Comparison of ENCODE assay signal across 8 cellular contexts in genomic region chr5:150412319-150413175, GRCh38. TPM values are rescaled to one million over a fixed set of nuclear protein-coding genes. Genes with fewer than 3 reads are reported as not detected.
DNase-seq lines count a peak whose midpoint lies in the region; ATAC-seq, FAIRE-seq and TF ChIP-seq lines count a peak whose summit lies in the region.

Gene CD74, minus strand, starts transcription at chr5:150412910. Its CDS starts 161 bp downstream, at chr5:150412749.

- H3K9me3 Mint-ChIP-seq in type B pancreatic cell: no peaks in the 10 kb centered on the region

- no peaks in the 10 kb centered on the region for H3K36me3 ChIP-seq in cardiac muscle cell

- TF ChIP-seq CTCF in cardiac muscle cell (IDR thresholded peaks at IDR 0.05; ENCODE audit: low read depth, low read length): no peak
- TF ChIP-seq CTCF in type B pancreatic cell (conservative IDR thresholded peaks at IDR 0.05): no peak

- peak within 1 kb of the TSS; percentile 80 for H3K27ac Mint-ChIP-seq in type B pancreatic cell

- no peak for TF ChIP-seq POLR2A in H54 (IDR thresholded peaks at IDR 0.05; ENCODE audit: low read depth, low read length)

- peak within 1 kb of the TSS; percentile 83 for H3K4me3 Mint-ChIP-seq in type B pancreatic cell

- H3K27ac ChIP-seq in cardiac muscle cell: no peak within 1 kb of the TSS

- H3K4me1 Mint-ChIP-seq in type B pancreatic cell (ENCODE audit: unreplicated experiment): peaks cover 14% of the 10 kb centered on the region

- intact Hi-C loops in posterior vena cava (cut with DNase I): no loop called here

- H3K9me3 ChIP-seq in cardiac muscle cell (ENCODE audit: low read depth): no peaks in the 10 kb centered on the region

- H3K27me3 Mint-ChIP-seq in type B pancreatic cell: no peaks in the 10 kb centered on the region

- DNase-seq in SIG-M5 treated with dmso at 0.1 percent for 504 hours (lab: John Stamatoyannopoulos, UW; ENCODE audit: unreplicated experiment): peak; percentile 93
- DNase-seq in activated naive CD4-positive, alpha-beta T cell treated with Interleukin-2 at 50 U/mL for 16 hours: peak; percentile 93
- DNase-seq in cardiac muscle cell (ENCODE audit: low read depth in 1 of 2, low spot score in 1 of 2): peak; percentile 56 to 76
- DNase-seq in posterior vena cava (ENCODE audit: low spot score): peak; percentile 93
- no peak for DNase-seq in type B pancreatic cell (ENCODE audit: extremely low spot score, unreplicated experiment)
- no peak for DNase-seq in H54 (ENCODE audit: insufficient read length, low spot score)

- peaks cover 12% of the 10 kb centered on the region for H3K4me1 ChIP-seq in cardiac muscle cell (ENCODE audit: low read depth)

- ATAC-seq in GM18861 (IDR thresholded peaks at IDR 0.05; ENCODE audit: unreplicated experiment) (peak; percentile 60), HG03064 (IDR thresholded peaks at IDR 0.05; ENCODE audit: low read depth, unreplicated experiment) (peak; percentile 71)

- FAIRE-seq in H54 (lab: Jason Lieb, UNC): no peak

- no peak within 1 kb of the TSS for H3K4me3 ChIP-seq in cardiac muscle cell

- H3K36me3 Mint-ChIP-seq in type B pancreatic cell: no peaks in the 10 kb centered on the region

- H3K27me3 ChIP-seq in cardiac muscle cell: no peaks in the 10 kb centered on the region

RNA-seq across cellular contexts. Expression of gene CD74, which starts in this region (rescaled TPM):
- total RNA-seq in cardiac muscle cell (11.7 and 12.6 TPM in 2 replicates), posterior vena cava (100 to 1,000 TPM; 279 to 566 TPM), type B pancreatic cell (ENCODE audit: low replicate concordance) (24.9 and 37.2 TPM in 2 replicates)
- polyA plus RNA-seq in cardiac muscle cell: 16.3 and 23.7 TPM in 2 replicates

Comparison
In these comparisons a context has a peak if more than half of its experiments do, and no peak if none do; other contexts are left out.
1. DNase-seq: peak in SIG-M5 treated with dmso at 0.1 percent for 504 hours (single experiment), activated naive CD4-positive, alpha-beta T cell treated with Interleukin-2 at 50 U/mL for 16 hours (single experiment), cardiac muscle cell (2 of 2) and posterior vena cava (single experiment); none in type B pancreatic cell (single experiment) and H54 (single experiment).